7 cellular contexts compared by ENCODE assay signal in the genomic region with DNA sequence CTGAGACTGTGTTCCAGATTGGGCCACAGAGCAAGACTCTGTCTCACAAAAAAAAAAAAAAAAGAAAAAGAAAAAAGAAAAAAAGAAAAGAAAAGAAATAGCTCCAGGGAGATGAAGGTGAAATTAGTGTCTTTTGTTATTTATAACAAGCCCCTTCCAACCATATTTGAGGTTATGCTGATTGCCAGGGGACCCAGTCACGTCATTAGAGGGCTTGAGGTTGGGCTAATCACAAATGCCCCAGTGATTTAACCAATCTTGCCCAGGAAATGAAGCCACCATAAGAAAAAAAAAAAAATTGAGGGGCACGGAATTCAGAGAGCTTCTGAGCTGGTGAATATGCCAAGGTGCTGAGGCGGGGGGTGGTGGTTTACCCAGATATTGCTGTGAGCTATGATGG.
"Had no signal": no experiment of that assay in that cellular context is flagged by ENCODE, and none has a peak within 500 bp of the region (broad histone marks: within the 10 kb centered on the region; RNA-seq: fewer than 3 reads in every experiment).

No MANE protein-coding gene starts in this region.

- H3K4me3 ChIP-seq: K562 had no signal

- DNase-seq: IMR-90, KBM-7, KG1 had no signal

- ATAC-seq: HepG2, K562 had no signal

- H3K27ac ChIP-seq: HL-60, KMS-11 had no signal
